Comparison of ENCODE assay signal across 17 cellular contexts in genomic region chrX:40473460-40474204, GRCh38.
DNase-seq lines count a peak whose midpoint lies in the region; ATAC-seq, FAIRE-seq and TF ChIP-seq lines count a peak whose summit lies in the region.
"Had no signal": no experiment of that assay in that cellular context is flagged by ENCODE, and none has a peak within 500 bp of the region (broad histone marks: within the 10 kb centered on the region; RNA-seq: fewer than 3 reads in every experiment).

No MANE protein-coding gene starts in this region.

- H3K4me1 ChIP-seq in HUES48 (ENCODE audit: control insufficient read depth, insufficient read depth, low read length) (peaks cover 21% of the 10 kb centered on the region), neural progenitor cell (peaks cover 38% of the 10 kb centered on the region), MM.1S (ENCODE audit: low read length) (0 out of 2 replicates have a peak, but pooled peaks cover 3% of the 10 kb centered on the region)

- H3K9me3 ChIP-seq in HUES48 (ENCODE audit: control insufficient read depth, insufficient read depth, low read length) = 0 out of 2 replicates have a peak, but pooled peaks cover 2% of the 10 kb centered on the region
- H3K9me3 ChIP-seq in neural progenitor cell (ENCODE audit: low read depth) = no peaks in the 10 kb centered on the region
- H3K9me3 ChIP-seq in MM.1S (replicated peaks; ENCODE audit: insufficient read depth, low read length) = no peaks in the 10 kb centered on the region
- H3K9me3 ChIP-seq: left lung, suprapubic skin had no signal

- ATAC-seq in HG03159 (IDR thresholded peaks at IDR 0.05; ENCODE audit: unreplicated experiment) = no peak

- H3K9me2 ChIP-seq in MM.1S (replicated peaks; ENCODE audit: insufficient read depth, low read length) = no peaks in the 10 kb centered on the region

- H3K4me3 Mint-ChIP-seq in activated T-helper 1 cell treated with anti-CD3 and anti-CD28 coated beads, Interleukin-12 subunit alpha, Interleukin-12 subunit beta, Interleukin-2, Interleukin-4 antibody, amounts not matched to agents 30 ng/mL and 10 ng/mL and 1 ng/mL, durations not matched to agents 14 hours and 24 hours and 36 hours = no peak overlapping the region
- H3K4me3 Mint-ChIP-seq in neural progenitor cell = peak overlapping the region; percentile 76
- H3K4me3 Mint-ChIP-seq: activated CD4-positive, alpha-beta memory T cell treated with anti-CD3 and anti-CD28 coated beads, Interleukin-2, amount 10 ng/mL, durations not matched to agents 7 days and 5 days had no signal

- no peaks in the 10 kb centered on the region for H3K36me3 Mint-ChIP-seq in activated T-helper 1 cell treated with anti-CD3 and anti-CD28 coated beads, Interleukin-12 subunit alpha, Interleukin-12 subunit beta, Interleukin-2, Interleukin-4 antibody, amounts not matched to agents 30 ng/mL and 10 ng/mL and 1 ng/mL, durations not matched to agents 14 hours and 24 hours and 36 hours (ENCODE audit: low read depth)
- H3K36me3 Mint-ChIP-seq in neural progenitor cell = no peaks in the 10 kb centered on the region

- peaks cover 4% of the 10 kb centered on the region for H3K27me3 Mint-ChIP-seq in activated T-helper 1 cell treated with anti-CD3 and anti-CD28 coated beads, Interleukin-12 subunit alpha, Interleukin-12 subunit beta, Interleukin-2, Interleukin-4 antibody, amounts not matched to agents 30 ng/mL and 10 ng/mL and 1 ng/mL, durations not matched to agents 14 hours and 24 hours and 36 hours (ENCODE audit: insufficient read depth)
- peaks cover 3% of the 10 kb centered on the region for H3K27me3 Mint-ChIP-seq in neural progenitor cell (ENCODE audit: insufficient read depth, low read depth)

- peak; percentile 79 for FAIRE-seq in D721Med (lab: Jason Lieb, UNC)
- FAIRE-seq: GM12892 had no signal

- peak overlapping the region; percentile 86 for H3K27ac ChIP-seq in HUES48 (ENCODE audit: low read depth, low read length)
- peak overlapping the region; percentile 85 for H3K27ac ChIP-seq in neural progenitor cell
- no peak overlapping the region for H3K27ac ChIP-seq in MM.1S (ENCODE audit: low read length)
- H3K27ac ChIP-seq: C4-2B, left lung, suprapubic skin had no signal

- H3K36me3 ChIP-seq in HUES48 (ENCODE audit: control insufficient read depth, insufficient read depth, low read length) (no peaks in the 10 kb centered on the region), neural progenitor cell (no peaks in the 10 kb centered on the region), MM.1S (replicated peaks; ENCODE audit: insufficient read depth, low read length) (no peaks in the 10 kb centered on the region)
- H3K36me3 ChIP-seq: left lung, suprapubic skin had no signal

- TF ChIP-seq CTCF in D721Med (IDR thresholded peaks at IDR 0.05; ENCODE audit: insufficient read depth, missing control alignments) (no peak), neural progenitor cell (IDR thresholded peaks at IDR 0.05) (no peak), MM.1S (IDR thresholded peaks at IDR 0.05; ENCODE audit: low read length) (no peak)

- intact Hi-C loops in activated T-helper 1 cell treated with anti-CD3 and anti-CD28 coated beads, Interleukin-12 subunit alpha, Interleukin-12 subunit beta, Interleukin-2, Interleukin-4 antibody, amounts not matched to agents 30 ng/mL and 10 ng/mL and 1 ng/mL, durations not matched to agents 14 hours and 24 hours and 36 hours (cut with micrococcal nuclease) = loop anchor here (5.0 kb wide), 1 partner anchor 296 kb away; no protein-coding TSS in a partner anchor

- H2AFZ ChIP-seq in neural progenitor cell (replicated peaks) = no peak overlapping the region
- H2AFZ ChIP-seq in MM.1S (ENCODE audit: low read length) = no peak overlapping the region

- DNase-seq in D721Med (ENCODE audit: insufficient read length, low spot score) = no peak
- DNase-seq in activated T-helper 1 cell treated with anti-CD3 and anti-CD28 coated beads, Interleukin-12 subunit alpha, Interleukin-12 subunit beta, Interleukin-2, Interleukin-4 antibody, amounts not matched to agents 30 ng/mL and 10 ng/mL and 1 ng/mL, durations not matched to agents 14 hours and 24 hours and 36 hours (ENCODE audit: low spot score) = no peak
- no peak for DNase-seq in neural progenitor cell (ENCODE audit: low spot score)
- DNase-seq in MM.1S = no peak
- no peak for DNase-seq in NCI-H446 treated with DMSO at 0.1 percent for 48 hours (lab: John Stamatoyannopoulos, UW)
- DNase-seq in NCI-H510A (lab: John Stamatoyannopoulos, UW) = no peak
- DNase-seq: activated CD4-positive, alpha-beta memory T cell treated with anti-CD3 and anti-CD28 coated beads, Interleukin-2, amount 10 ng/mL, durations not matched to agents 7 days and 5 days; activated effector memory CD4-positive, alpha-beta T cell treated with Interleukin-2 at 50 U/mL for 16 hours; effector CD4-positive, alpha-beta T cell; MV-4-11; Right ventricle myocardium superior had no signal

- no peaks in the 10 kb centered on the region for H3K9me3 Mint-ChIP-seq in activated T-helper 1 cell treated with anti-CD3 and anti-CD28 coated beads, Interleukin-12 subunit alpha, Interleukin-12 subunit beta, Interleukin-2, Interleukin-4 antibody, amounts not matched to agents 30 ng/mL and 10 ng/mL and 1 ng/mL, durations not matched to agents 14 hours and 24 hours and 36 hours
- H3K9me3 Mint-ChIP-seq in neural progenitor cell = peaks cover 4% of the 10 kb centered on the region
- H3K9me3 Mint-ChIP-seq: activated CD4-positive, alpha-beta memory T cell treated with anti-CD3 and anti-CD28 coated beads, Interleukin-2, amount 10 ng/mL, durations not matched to agents 7 days and 5 days had no signal

- H3K4me3 ChIP-seq in HUES48 (ENCODE audit: low read depth, low read length) (no peak overlapping the region), neural progenitor cell (peak overlapping the region; percentile 14), MM.1S (ENCODE audit: low read length) (no peak overlapping the region)
- H3K4me3 ChIP-seq: left lung, suprapubic skin had no signal

- H3K4me2 ChIP-seq in neural progenitor cell (peak overlapping the region; percentile 35), MM.1S (ENCODE audit: low read depth, low read length) (no peak overlapping the region)

- H3K9ac ChIP-seq in HUES48 (ENCODE audit: low read depth, low read length) (no peak overlapping the region), neural progenitor cell (no peak overlapping the region), MM.1S (ENCODE audit: low read length) (no peak overlapping the region)

- H3F3A ChIP-seq in neural progenitor cell (ENCODE audit: low read depth) (peaks cover 34% of the 10 kb centered on the region), MM.1S (ENCODE audit: insufficient read depth, low read length) (no peaks in the 10 kb centered on the region)

- H4K20me1 ChIP-seq in neural progenitor cell (ENCODE audit: low read depth) = no peaks in the 10 kb centered on the region
- H4K20me1 ChIP-seq in MM.1S (ENCODE audit: insufficient read depth, low read length) = no peaks in the 10 kb centered on the region

- H3K79me2 ChIP-seq in neural progenitor cell (ENCODE audit: low read depth) (no peaks in the 10 kb centered on the region), MM.1S (ENCODE audit: low read length) (no peaks in the 10 kb centered on the region)

- H3K27ac Mint-ChIP-seq in activated T-helper 1 cell treated with anti-CD3 and anti-CD28 coated beads, Interleukin-12 subunit alpha, Interleukin-12 subunit beta, Interleukin-2, Interleukin-4 antibody, amounts not matched to agents 30 ng/mL and 10 ng/mL and 1 ng/mL, durations not matched to agents 14 hours and 24 hours and 36 hours = peak overlapping the region; percentile 76
- H3K27ac Mint-ChIP-seq in neural progenitor cell = no peak overlapping the region
- H3K27ac Mint-ChIP-seq: activated CD4-positive, alpha-beta memory T cell treated with anti-CD3 and anti-CD28 coated beads, Interleukin-2, amount 10 ng/mL, durations not matched to agents 7 days and 5 days had no signal

- no peaks in the 10 kb centered on the region for H3K27me3 ChIP-seq in HUES48 (ENCODE audit: control insufficient read depth, insufficient read depth, low read length)
- no peaks in the 10 kb centered on the region for H3K27me3 ChIP-seq in neural progenitor cell
- no peaks in the 10 kb centered on the region for H3K27me3 ChIP-seq in MM.1S (replicated peaks; ENCODE audit: insufficient read depth, low read length)
- H3K27me3 ChIP-seq: left lung, suprapubic skin had no signal

- H3K4me1 Mint-ChIP-seq in activated T-helper 1 cell treated with anti-CD3 and anti-CD28 coated beads, Interleukin-12 subunit alpha, Interleukin-12 subunit beta, Interleukin-2, Interleukin-4 antibody, amounts not matched to agents 30 ng/mL and 10 ng/mL and 1 ng/mL, durations not matched to agents 14 hours and 24 hours and 36 hours (ENCODE audit: low read depth) = peaks cover 21% of the 10 kb centered on the region
- peaks cover 41% of the 10 kb centered on the region for H3K4me1 Mint-ChIP-seq in neural progenitor cell
